ENCODE assay signal across 21 cellular contexts in genomic region chr20:61733891-61734732, GRCh38.
"Had no signal": no experiment of that assay in that cellular context is flagged by ENCODE, and none has a peak within 500 bp of the region (broad histone marks: within the 10 kb centered on the region; RNA-seq: fewer than 3 reads in every experiment).

No MANE protein-coding gene starts in this region.

- H3K27me3 ChIP-seq: adrenal gland had no signal

- H3K9me3 ChIP-seq: adrenal gland, breast epithelium, left ventricle myocardium inferior, tibial artery had no signal

- H3K4me1 Mint-ChIP-seq: activated naive CD4-positive, alpha-beta T cell treated with anti-CD3 and anti-CD28 coated beads, Interleukin-2, amount 50 U/mL, for 24 hours; immature natural killer cell had no signal

- H3K9me3 Mint-ChIP-seq: activated naive CD4-positive, alpha-beta T cell treated with anti-CD3 and anti-CD28 coated beads, Interleukin-2, amount 50 U/mL, for 24 hours; activated T-helper 1 cell treated with anti-CD3 and anti-CD28 coated beads, Interleukin-12 subunit alpha, Interleukin-12 subunit beta, Interleukin-2, Interleukin-4 antibody, amounts not matched to agents 30 ng/mL and 10 ng/mL and 1 ng/mL, durations not matched to agents 14 hours and 24 hours and 36 hours; natural killer cell treated with Interleukin-12 subunit alpha and Interleukin-12 subunit beta and Interleukin-15 and Interleukin-18, amount 100 ng/mL, for 72 hours; stimulated activated naive CD8-positive, alpha-beta T cell treated with anti-CD3 and anti-CD28 coated beads, Interleukin-15, Interleukin-2, amounts not matched to agents 100 ng/mL and 50 ng/mL, for 24 hours had no signal

- H3K36me3 Mint-ChIP-seq: activated naive CD4-positive, alpha-beta T cell treated with anti-CD3 and anti-CD28 coated beads, Interleukin-2, amount 50 U/mL, for 24 hours; immature natural killer cell; natural killer cell treated with Interleukin-12 subunit alpha and Interleukin-12 subunit beta and Interleukin-15 and Interleukin-18, amount 100 ng/mL, for 72 hours had no signal

- DNase-seq: activated CD4-positive, alpha-beta T cell treated with anti-CD3 and anti-CD28 coated beads, Interleukin-2, amount 50 U/mL, for 1 hour; activated CD4-positive, CD25-positive, alpha-beta regulatory T cell treated with anti-CD3 and anti-CD28 coated beads, Interleukin-2, amount 50 U/mL, for 72 hours; activated CD8-positive, alpha-beta T cell treated with anti-CD3 and anti-CD28 coated beads, Interleukin-2, amount 10 ng/mL, durations not matched to agents 7 days and 5 days; activated gamma-delta T cell treated with Interleukin-2 at 50 U/mL for 16 hours; adrenal gland; immature natural killer cell; kidney glomerular epithelial cell; left ventricle myocardium inferior; stimulated activated CD4-positive, alpha-beta T cell treated with anti-CD3 and anti-CD28 coated beads, Interleukin-12 subunit alpha, Interleukin-12 subunit beta, amount 100 ng/mL, for 4 hours; stimulated activated CD4-positive, alpha-beta T cell treated with anti-CD3 and anti-CD28 coated beads, Interleukin-4, amount 100 ng/mL, for 4 hours; substantia nigra; tibial artery had no signal

- H3K27ac Mint-ChIP-seq: activated CD8-positive, alpha-beta T cell treated with anti-CD3 and anti-CD28 coated beads, Interleukin-2, amount 10 ng/mL, durations not matched to agents 7 days and 5 days; activated naive CD4-positive, alpha-beta T cell treated with anti-CD3 and anti-CD28 coated beads, Interleukin-2, amount 50 U/mL, for 24 hours; activated T-helper 1 cell treated with anti-CD3 and anti-CD28 coated beads, Interleukin-12 subunit alpha, Interleukin-12 subunit beta, Interleukin-2, Interleukin-4 antibody, amounts not matched to agents 30 ng/mL and 10 ng/mL and 1 ng/mL, durations not matched to agents 14 hours and 24 hours and 36 hours; immature natural killer cell; natural killer cell treated with Interleukin-12 subunit alpha and Interleukin-12 subunit beta and Interleukin-15 and Interleukin-18, amount 100 ng/mL, for 72 hours; progenitor cell of endocrine pancreas; stimulated activated naive CD8-positive, alpha-beta T cell treated with anti-CD3 and anti-CD28 coated beads, Interleukin-15, Interleukin-2, amounts not matched to agents 100 ng/mL and 50 ng/mL, for 24 hours had no signal

- H3K27me3 Mint-ChIP-seq: stimulated activated naive CD8-positive, alpha-beta T cell treated with anti-CD3 and anti-CD28 coated beads, Interleukin-15, Interleukin-2, amounts not matched to agents 100 ng/mL and 50 ng/mL, for 24 hours had no signal

- ATAC-seq: activated CD8-positive, alpha-beta T cell treated with anti-CD3 and anti-CD28 coated beads, Interleukin-2, amount 10 ng/mL, durations not matched to agents 7 days and 5 days; natural killer cell treated with Interleukin-12 subunit alpha and Interleukin-12 subunit beta and Interleukin-15 and Interleukin-18, amount 100 ng/mL, for 72 hours; SK-N-SH treated with all-trans-retinoic acid at 6 μM for 48 hours had no signal

- H3K27ac ChIP-seq: adrenal gland, breast epithelium, coronary artery, left ventricle myocardium inferior, tibial artery, VCaP had no signal

- H3K4me3 ChIP-seq: adrenal gland, breast epithelium, coronary artery, left ventricle myocardium inferior, tibial artery had no signal

- H3K36me3 ChIP-seq: adrenal gland, breast epithelium, left ventricle myocardium inferior, tibial artery had no signal

- H3K4me1 ChIP-seq: adrenal gland, breast epithelium, left ventricle myocardium inferior, tibial artery had no signal

- H3K4me3 Mint-ChIP-seq: activated CD8-positive, alpha-beta T cell treated with anti-CD3 and anti-CD28 coated beads, Interleukin-2, amount 10 ng/mL, durations not matched to agents 7 days and 5 days; activated naive CD4-positive, alpha-beta T cell treated with anti-CD3 and anti-CD28 coated beads, Interleukin-2, amount 50 U/mL, for 24 hours; activated T-helper 1 cell treated with anti-CD3 and anti-CD28 coated beads, Interleukin-12 subunit alpha, Interleukin-12 subunit beta, Interleukin-2, Interleukin-4 antibody, amounts not matched to agents 30 ng/mL and 10 ng/mL and 1 ng/mL, durations not matched to agents 14 hours and 24 hours and 36 hours; immature natural killer cell; natural killer cell treated with Interleukin-12 subunit alpha and Interleukin-12 subunit beta and Interleukin-15 and Interleukin-18, amount 100 ng/mL, for 72 hours; stimulated activated naive CD8-positive, alpha-beta T cell treated with anti-CD3 and anti-CD28 coated beads, Interleukin-15, Interleukin-2, amounts not matched to agents 100 ng/mL and 50 ng/mL, for 24 hours had no signal
